In the genomic region with DNA sequence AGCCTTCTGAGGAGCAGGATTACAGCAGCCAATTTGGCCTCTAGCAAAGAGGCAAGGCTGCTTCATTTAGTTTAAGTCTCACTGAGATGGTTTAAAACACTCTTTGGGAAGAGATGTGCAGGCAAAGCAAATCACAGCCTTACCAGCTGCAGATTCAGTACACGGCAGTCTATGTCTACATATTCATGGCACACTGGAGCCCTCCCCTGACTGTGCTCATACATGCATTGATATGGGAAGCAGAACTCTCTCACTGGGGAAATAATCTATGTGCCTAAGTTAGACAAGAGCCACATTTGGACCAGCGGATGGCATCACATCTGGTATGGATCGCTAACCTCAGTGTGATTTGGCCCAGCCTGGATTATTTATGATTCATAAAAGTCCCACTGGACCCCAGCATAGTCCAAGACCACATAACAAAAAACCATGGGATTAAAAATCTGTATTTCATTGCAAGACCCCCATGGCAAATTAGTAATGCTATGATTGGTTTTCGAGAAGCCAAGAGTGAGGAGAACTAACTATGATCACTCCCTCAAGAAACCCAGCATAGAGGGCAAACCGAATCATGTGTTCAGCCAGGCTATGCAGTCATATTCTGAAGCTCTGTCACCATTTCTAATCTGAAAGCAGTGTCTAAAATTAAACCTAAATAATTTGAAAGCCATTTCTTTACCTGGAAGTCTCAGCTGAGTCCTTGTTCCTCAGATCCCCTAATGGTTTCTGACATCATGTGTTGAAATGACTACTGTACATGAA, we compare ENCODE assay signal across 9 cellular contexts. TPM values are rescaled to one million over a fixed set of nuclear protein-coding genes. Genes with fewer than 3 reads are reported as not detected.
DNase-seq lines count a peak whose midpoint lies in the region; ATAC-seq, FAIRE-seq and TF ChIP-seq lines count a peak whose summit lies in the region.
"Had no signal": no experiment of that assay in that cellular context is flagged by ENCODE, and none has a peak within 500 bp of the region (broad histone marks: within the 10 kb centered on the region; RNA-seq: fewer than 3 reads in every experiment).

No MANE protein-coding gene starts in this region.

- peaks cover 14% of the 10 kb centered on the region for H3K4me1 Mint-ChIP-seq in activated B cell treated with CpG ODN at 0.5 μM for 24 hours

- no peak for ATAC-seq in activated B cell treated with CpG ODN at 0.5 μM for 24 hours (ENCODE audit: low read depth)
- ATAC-seq in GM19035 (IDR thresholded peaks at IDR 0.05; ENCODE audit: unreplicated experiment), result no peak

- no peak for TF ChIP-seq POLR2A in GM12892 (IDR thresholded peaks at IDR 0.05; ENCODE audit: low read depth, low read length)

- H3K9me3 ChIP-seq in hepatocyte (ENCODE audit: low read depth) (no peaks in the 10 kb centered on the region), skeletal muscle satellite cell (replicated peaks; ENCODE audit: low read length) (no peaks in the 10 kb centered on the region)

- no peaks in the 10 kb centered on the region for H3K9me2 ChIP-seq in hepatocyte (replicated peaks; ENCODE audit: insufficient read depth)

- CTCF ChIA-PET in activated B cell treated with CpG ODN at 0.5 μM for 24 hours (lab: Charles Lee), result no interaction called here
- CTCF ChIA-PET in RWPE1 (lab: Yijun Ruan, JAX), result interaction anchor here (1.0 kb wide), 1 partner anchor 200 kb away, joined by 3 read pairs; no protein-coding TSS in a partner anchor

- peak overlapping the region; percentile 82 for H3K9ac ChIP-seq in skeletal muscle satellite cell (ENCODE audit: low read depth, low read length)

- H3K4me1 ChIP-seq in hepatocyte (ENCODE audit: insufficient read depth) (peaks cover 9% of the 10 kb centered on the region), skeletal muscle satellite cell (ENCODE audit: control insufficient read depth, insufficient read depth, low read length) (peaks cover 51% of the 10 kb centered on the region)

- intact Hi-C loops in activated B cell treated with CpG ODN at 0.5 μM for 24 hours (cut with micrococcal nuclease), result loop anchor here (10.0 kb wide), 1 partner anchor 189 kb away; no protein-coding TSS in a partner anchor

- no peaks in the 10 kb centered on the region for H3K27me3 ChIP-seq in hepatocyte
- H3K27me3 ChIP-seq in skeletal muscle satellite cell (ENCODE audit: control insufficient read depth, insufficient read depth, low read length), result no peaks in the 10 kb centered on the region

- FAIRE-seq in GM12892 (lab: Jason Lieb, UNC), result peak; percentile 5

- no peak overlapping the region for H2AFZ ChIP-seq in hepatocyte

- WGBS in hepatocyte (ENCODE audit: low lambda C conversion rate, missing lambda C conversion rate), result 84% methylated on average over 5 of the region's 5 CpGs

- H3K4me3 Mint-ChIP-seq in activated B cell treated with CpG ODN at 0.5 μM for 24 hours, result peak overlapping the region; percentile 81
- H3K4me3 Mint-ChIP-seq: activated naive CD8-positive, alpha-beta T cell treated with anti-CD3 and anti-CD28 coated beads for 36 hours had no signal

- no peaks in the 10 kb centered on the region for H3K36me3 Mint-ChIP-seq in activated B cell treated with CpG ODN at 0.5 μM for 24 hours (ENCODE audit: low read depth)
- H3K36me3 Mint-ChIP-seq: activated naive CD8-positive, alpha-beta T cell treated with anti-CD3 and anti-CD28 coated beads for 36 hours had no signal

- H3K4me2 ChIP-seq in hepatocyte, result peak overlapping the region; percentile 45
- peak overlapping the region; percentile 83 for H3K4me2 ChIP-seq in skeletal muscle satellite cell (ENCODE audit: low read length)

- TF ChIP-seq CTCF in activated B cell treated with CpG ODN at 0.5 μM for 24 hours (IDR thresholded peaks at IDR 0.05) (no peak), hepatocyte (IDR thresholded peaks at IDR 0.05; ENCODE audit: poor library complexity) (peak; percentile 16), RWPE1 (conservative IDR thresholded peaks at IDR 0.05; ENCODE audit: low read depth) (no peak)

- H3K9me3 Mint-ChIP-seq in activated B cell treated with CpG ODN at 0.5 μM for 24 hours, result no peaks in the 10 kb centered on the region
- H3K9me3 Mint-ChIP-seq: activated naive CD8-positive, alpha-beta T cell treated with anti-CD3 and anti-CD28 coated beads for 36 hours had no signal

- H3K36me3 ChIP-seq in hepatocyte (replicated peaks; ENCODE audit: insufficient read depth, low read depth) (no peaks in the 10 kb centered on the region), skeletal muscle satellite cell (ENCODE audit: insufficient read depth, low read length) (no peaks in the 10 kb centered on the region)

- H3K79me2 ChIP-seq in hepatocyte, result peaks cover 69% of the 10 kb centered on the region

- H4K20me1 ChIP-seq in hepatocyte (ENCODE audit: insufficient read depth, poor library complexity, severe bottlenecking), result no peaks in the 10 kb centered on the region

- H3K27me3 Mint-ChIP-seq in activated B cell treated with CpG ODN at 0.5 μM for 24 hours, result no peaks in the 10 kb centered on the region

- no peak overlapping the region for H3K4me3 ChIP-seq in hepatocyte
- peak overlapping the region; percentile 67 for H3K4me3 ChIP-seq in skeletal muscle satellite cell (ENCODE audit: low read length)

- no peak overlapping the region for H3K27ac Mint-ChIP-seq in activated B cell treated with CpG ODN at 0.5 μM for 24 hours
- H3K27ac Mint-ChIP-seq: activated naive CD8-positive, alpha-beta T cell treated with anti-CD3 and anti-CD28 coated beads for 36 hours had no signal

- H3K27ac ChIP-seq in hepatocyte (peak overlapping the region; percentile 51), RWPE1 (no peak overlapping the region)

- DNase-seq in GM12892 (ENCODE audit: insufficient read length), result no peak
- DNase-seq in activated B cell treated with CpG ODN at 0.5 μM for 24 hours, result no peak
- DNase-seq in hepatocyte (ENCODE audit: low spot score), result no peak
- no peak for DNase-seq in RWPE1 (ENCODE audit: low spot score)
- DNase-seq in NCI-H1417 treated with DMSO at 0.1 percent for 48 hours (lab: John Stamatoyannopoulos, UW), result no peak
- no peak for DNase-seq in NCI-H2029 (lab: John Stamatoyannopoulos, UW)
- DNase-seq: activated naive CD8-positive, alpha-beta T cell treated with anti-CD3 and anti-CD28 coated beads for 36 hours had no signal

- POLR2A ChIA-PET in activated B cell treated with CpG ODN at 0.5 μM for 24 hours (lab: Charles Lee) (no interaction called here), RWPE1 (lab: Yijun Ruan, JAX; ENCODE audit: low non-redundant PET) (no interaction called here)

RNA-seq across cellular contexts. Expression of gene PRICKLE2, which starts 1.3 kb away (rescaled TPM):
- 1.00 TPM for polyA plus RNA-seq in GM12892 (2012; ENCODE audit: missing spikeins)
- 0.33 and 1.2 TPM in 2 replicates for total RNA-seq in activated B cell treated with CpG ODN at 0.5 μM for 24 hours
- total RNA-seq in hepatocyte, result 21.1 and 30.3 TPM in 2 replicates
- 8.5 TPM in 2 replicates for polyA plus RNA-seq in hepatocyte
- 26.0 and 26.4 TPM in 2 replicates for total RNA-seq in skeletal muscle satellite cell (2012; rRNA removed)
- total RNA-seq: activated naive CD8-positive, alpha-beta T cell treated with anti-CD3 and anti-CD28 coated beads for 36 hours had no signal

Comparison
In these comparisons a context has a peak if more than half of its experiments do, and no peak if none do; other contexts are left out.
1. RNA of gene PRICKLE2, which starts 1.3 kb away (total RNA-seq): 21.1 to 30.3 TPM in hepatocyte; 0.33 to 1.2 TPM in activated B cell treated with CpG ODN at 0.5 μM for 24 hours; every median in the first group is over 10 times any median in the second.